ENCODE assay signal across 36 cellular contexts in genomic region chr11:93852242-93852641, GRCh38. TPM values are rescaled to one million over a fixed set of nuclear protein-coding genes. Genes with fewer than 3 reads are reported as not detected.
"Had no signal": no experiment of that assay in that cellular context is flagged by ENCODE, and none has a peak within 500 bp of the region (broad histone marks: within the 10 kb centered on the region; RNA-seq: fewer than 3 reads in every experiment).

No MANE protein-coding gene starts in this region.

- H3K36me3 ChIP-seq: adrenal gland, brain microvascular endothelial cell, breast epithelium had no signal

- H3K27me3 ChIP-seq: adrenal gland, body of pancreas, brain microvascular endothelial cell, breast epithelium had no signal

- H3K36me3 Mint-ChIP-seq: activated CD4-positive, alpha-beta memory T cell treated with anti-CD3 and anti-CD28 coated beads for 36 hours; activated naive CD4-positive, alpha-beta T cell treated with anti-CD3 and anti-CD28 coated beads, Interleukin-2, amount 50 U/mL, for 72 hours; activated naive CD8-positive, alpha-beta T cell treated with anti-CD3 and anti-CD28 coated beads for 36 hours had no signal

- H3K9me3 Mint-ChIP-seq: activated B cell treated with CpG ODN at 0.5 μM for 24 hours; activated CD4-positive, alpha-beta memory T cell treated with anti-CD3 and anti-CD28 coated beads for 36 hours; activated CD4-positive, alpha-beta T cell treated with anti-CD3 and anti-CD28 coated beads, Interleukin-2, amount 10 ng/mL, durations not matched to agents 24 days and 14 days; activated CD8-positive, alpha-beta T cell treated with anti-CD3 and anti-CD28 coated beads for 36 hours; activated naive CD4-positive, alpha-beta T cell treated with anti-CD3 and anti-CD28 coated beads for 36 hours; activated naive CD4-positive, alpha-beta T cell treated with anti-CD3 and anti-CD28 coated beads, Interleukin-2, amount 50 U/mL, for 72 hours; activated naive CD8-positive, alpha-beta T cell treated with anti-CD3 and anti-CD28 coated beads for 36 hours; activated T-cell treated with anti-CD3 and anti-CD28 coated beads, Interleukin-2, amount 50 U/mL, for 4 hours; activated T-helper 1 cell treated with anti-CD3 and anti-CD28 coated beads, Interleukin-12 subunit alpha, Interleukin-12 subunit beta, Interleukin-2, Interleukin-4 antibody, amounts not matched to agents 30 ng/mL and 10 ng/mL and 1 ng/mL, durations not matched to agents 14 hours and 24 hours and 36 hours; activated T-helper 17 cell treated with anti-CD3 and anti-CD28 coated beads, Interleukin-2, amount 50 U/mL, for 72 hours; T-helper 1 cell treated with Interleukin-12 subunit alpha and Interleukin-12 subunit beta and Interleukin-4 antibody, amounts not matched to agents 30 μg/mL and 1 μg/mL, for 36 hours; T-helper 2 cell treated with Interferon-gamma antibody and Interleukin-4, amounts not matched to agents 5 μg/mL and 100 μg/mL, for 36 hours had no signal

- DNase-seq: activated B cell treated with CpG ODN at 0.5 μM for 24 hours; activated CD4-positive, alpha-beta memory T cell treated with anti-CD3 and anti-CD28 coated beads for 36 hours; activated CD4-positive, alpha-beta T cell treated with anti-CD3 and anti-CD28 coated beads for 4 hours; activated CD4-positive, alpha-beta T cell treated with anti-CD3 and anti-CD28 coated beads, Interleukin-2, amount 10 ng/mL, durations not matched to agents 24 days and 14 days; activated CD4-positive, alpha-beta T cell treated with anti-CD3 and anti-CD28 coated beads, Interleukin-2, amount 50 U/mL, for 1 hour; activated CD4-positive, alpha-beta T cell treated with anti-CD3 and anti-CD28 coated beads, Interleukin-2, amount 50 U/mL, for 4 hours; activated CD4-positive, CD25-positive, alpha-beta regulatory T cell treated with anti-CD3 and anti-CD28 coated beads, Interleukin-2, amount 50 U/mL, for 72 hours; activated CD8-positive, alpha-beta memory T cell treated with anti-CD3 and anti-CD28 coated beads, Interleukin-2, amount 50 U/mL, for 4 hours; activated CD8-positive, alpha-beta T cell treated with anti-CD3 and anti-CD28 coated beads for 36 hours; activated effector memory CD4-positive, alpha-beta T cell treated with anti-CD3 and anti-CD28 coated beads, Interleukin-2, amount 50 U/mL, for 16 hours; activated gamma-delta T cell treated with Interleukin-2 at 50 U/mL for 16 hours; activated naive CD4-positive, alpha-beta T cell; activated naive CD4-positive, alpha-beta T cell treated with anti-CD3 and anti-CD28 coated beads for 36 hours; activated naive CD4-positive, alpha-beta T cell treated with anti-CD3 and anti-CD28 coated beads, Interleukin-2, amount 50 U/mL, for 16 hours; activated naive CD8-positive, alpha-beta T cell treated with anti-CD3 and anti-CD28 coated beads for 36 hours; activated T-cell treated with anti-CD3 and anti-CD28 coated beads for 4 hours; activated T-cell treated with anti-CD3 and anti-CD28 coated beads, Interleukin-2, amount 50 U/mL, for 1 hour; activated T-cell treated with anti-CD3 and anti-CD28 coated beads, Interleukin-2, amount 50 U/mL, for 4 hours; activated T-cell treated with anti-CD3 and anti-CD28 coated beads, Interleukin-2, amount 50 U/mL, for 72 hours; adrenal gland; amniotic stem cell; aorta; body of pancreas; brain microvascular endothelial cell; central memory CD4-positive, alpha-beta T cell; T-helper 1 cell; T-helper 2 cell; T-helper 9 cell had no signal

- H3K4me3 Mint-ChIP-seq: activated B cell treated with CpG ODN at 0.5 μM for 24 hours; activated CD4-positive, alpha-beta memory T cell treated with anti-CD3 and anti-CD28 coated beads for 36 hours; activated CD4-positive, alpha-beta T cell treated with anti-CD3 and anti-CD28 coated beads, Interleukin-2, amount 10 ng/mL, durations not matched to agents 24 days and 14 days; activated CD8-positive, alpha-beta T cell treated with anti-CD3 and anti-CD28 coated beads for 36 hours; activated naive CD4-positive, alpha-beta T cell treated with anti-CD3 and anti-CD28 coated beads for 36 hours; activated naive CD8-positive, alpha-beta T cell treated with anti-CD3 and anti-CD28 coated beads for 36 hours; activated T-cell treated with anti-CD3 and anti-CD28 coated beads, Interleukin-2, amount 50 U/mL, for 4 hours; activated T-cell treated with anti-CD3 and anti-CD28 coated beads, Interleukin-2, amount 50 U/mL, for 72 hours; activated T-helper 1 cell treated with anti-CD3 and anti-CD28 coated beads, Interleukin-12 subunit alpha, Interleukin-12 subunit beta, Interleukin-2, Interleukin-4 antibody, amounts not matched to agents 30 ng/mL and 10 ng/mL and 1 ng/mL, durations not matched to agents 14 hours and 24 hours and 36 hours; activated T-helper 17 cell treated with anti-CD3 and anti-CD28 coated beads, Interleukin-2, amount 50 U/mL, for 72 hours; T-helper 1 cell treated with Interleukin-12 subunit alpha and Interleukin-12 subunit beta and Interleukin-4 antibody, amounts not matched to agents 30 μg/mL and 1 μg/mL, for 36 hours; T-helper 2 cell treated with Interferon-gamma antibody and Interleukin-4, amounts not matched to agents 5 μg/mL and 100 μg/mL, for 36 hours had no signal

- H3K4me1 ChIP-seq: breast epithelium had no signal

- ATAC-seq: activated CD8-positive, alpha-beta T cell treated with anti-CD3 and anti-CD28 coated beads for 36 hours; activated naive CD4-positive, alpha-beta T cell treated with anti-CD3 and anti-CD28 coated beads, Interleukin-2, amount 50 U/mL, for 72 hours; activated T-cell treated with anti-CD3 and anti-CD28 coated beads, Interleukin-2, amount 50 U/mL, for 4 hours; activated T-cell treated with anti-CD3 and anti-CD28 coated beads, Interleukin-2, amount 50 U/mL, for 72 hours; activated T-helper 17 cell treated with anti-CD3 and anti-CD28 coated beads, Interleukin-2, amount 50 U/mL, for 72 hours; body of pancreas had no signal

- H3K9me3 ChIP-seq: adrenal gland, body of pancreas, breast epithelium had no signal

- H3K27ac ChIP-seq: adrenal gland, body of pancreas, brain microvascular endothelial cell, breast epithelium, VCaP had no signal

- H3K4me3 ChIP-seq: adrenal gland, body of pancreas, breast epithelium had no signal

- H3K27ac Mint-ChIP-seq: activated B cell treated with CpG ODN at 0.5 μM for 24 hours; activated CD4-positive, alpha-beta memory T cell treated with anti-CD3 and anti-CD28 coated beads for 36 hours; activated CD4-positive, alpha-beta T cell treated with anti-CD3 and anti-CD28 coated beads, Interleukin-2, amount 10 ng/mL, durations not matched to agents 24 days and 14 days; activated CD8-positive, alpha-beta T cell treated with anti-CD3 and anti-CD28 coated beads for 36 hours; activated naive CD4-positive, alpha-beta T cell treated with anti-CD3 and anti-CD28 coated beads for 36 hours; activated naive CD4-positive, alpha-beta T cell treated with anti-CD3 and anti-CD28 coated beads, Interleukin-2, amount 50 U/mL, for 72 hours; activated naive CD8-positive, alpha-beta T cell treated with anti-CD3 and anti-CD28 coated beads for 36 hours; activated T-cell treated with anti-CD3 and anti-CD28 coated beads, Interleukin-2, amount 50 U/mL, for 72 hours; activated T-helper 1 cell treated with anti-CD3 and anti-CD28 coated beads, Interleukin-12 subunit alpha, Interleukin-12 subunit beta, Interleukin-2, Interleukin-4 antibody, amounts not matched to agents 30 ng/mL and 10 ng/mL and 1 ng/mL, durations not matched to agents 14 hours and 24 hours and 36 hours; activated T-helper 17 cell treated with anti-CD3 and anti-CD28 coated beads, Interleukin-2, amount 50 U/mL, for 72 hours; T-helper 1 cell treated with Interleukin-12 subunit alpha and Interleukin-12 subunit beta and Interleukin-4 antibody, amounts not matched to agents 30 μg/mL and 1 μg/mL, for 36 hours; T-helper 2 cell treated with Interferon-gamma antibody and Interleukin-4, amounts not matched to agents 5 μg/mL and 100 μg/mL, for 36 hours had no signal

- H3K4me1 Mint-ChIP-seq: activated B cell treated with CpG ODN at 0.5 μM for 24 hours; activated CD4-positive, alpha-beta T cell treated with anti-CD3 and anti-CD28 coated beads, Interleukin-2, amount 10 ng/mL, durations not matched to agents 24 days and 14 days had no signal

RNA-seq across cellular contexts. Expression of gene VSTM5, which starts 1.8 kb away (rescaled TPM):
- total RNA-seq: activated B cell treated with CpG ODN at 0.5 μM for 24 hours; activated CD4-positive, alpha-beta memory T cell treated with anti-CD3 and anti-CD28 coated beads for 36 hours; activated CD4-positive, alpha-beta T cell treated with anti-CD3 and anti-CD28 coated beads, Interleukin-2, amount 10 ng/mL, durations not matched to agents 24 days and 14 days; activated CD8-positive, alpha-beta memory T cell treated with anti-CD3 and anti-CD28 coated beads for 36 hours; activated CD8-positive, alpha-beta T cell treated with anti-CD3 and anti-CD28 coated beads for 36 hours; activated naive CD4-positive, alpha-beta T cell treated with anti-CD3 and anti-CD28 coated beads for 36 hours; activated naive CD4-positive, alpha-beta T cell treated with anti-CD3 and anti-CD28 coated beads, Interleukin-2, amount 50 U/mL, for 72 hours; activated naive CD8-positive, alpha-beta T cell treated with anti-CD3 and anti-CD28 coated beads for 36 hours; activated T-cell treated with anti-CD3 and anti-CD28 coated beads, Interleukin-2, amount 50 U/mL, for 4 hours; activated T-cell treated with anti-CD3 and anti-CD28 coated beads, Interleukin-2, amount 50 U/mL, for 72 hours; activated T-helper 1 cell treated with anti-CD3 and anti-CD28 coated beads, Interleukin-12 subunit alpha, Interleukin-12 subunit beta, Interleukin-2, Interleukin-4 antibody, amounts not matched to agents 30 ng/mL and 10 ng/mL and 1 ng/mL, durations not matched to agents 14 hours and 24 hours and 36 hours; activated T-helper 17 cell treated with anti-CD3 and anti-CD28 coated beads, Interleukin-2, amount 50 U/mL, for 72 hours; body of pancreas had no signal
- polyA plus RNA-seq: aorta had no signal
